9 cellular contexts compared by ENCODE assay signal in genomic region chr12:39145175-39145999, GRCh38.
DNase-seq lines count a peak whose midpoint lies in the region; ATAC-seq and TF ChIP-seq lines count a peak whose summit lies in the region.
"Had no signal": no experiment of that assay in that cellular context is flagged by ENCODE, and none has a peak within 500 bp of the region (broad histone marks: within the 10 kb centered on the region; RNA-seq: fewer than 3 reads in every experiment).

No MANE protein-coding gene starts in this region.

- H3K4me3 ChIP-seq in adrenal gland, result peak overlapping the region in 2 of 4 donors; percentile 41 to 78
- peak overlapping the region; percentile 73 for H3K4me3 ChIP-seq in iPS-20b (ENCODE audit: low read length)

- WGBS in adrenal gland, 4 donors, result 5 to 11% (median 8%) methylated on average over 20 to 70 of the region's 70 CpGs

- H3K9me3 ChIP-seq in adrenal gland (replicated peaks in 1 of 3) (no peaks in the 10 kb centered on the region), iPS-20b (ENCODE audit: insufficient read depth, low read depth, low read length) (peaks cover 7% of the 10 kb centered on the region; the same call in 1 of the 2 replicates)

- no peak overlapping the region for H3K27ac ChIP-seq in adrenal gland
- H3K27ac ChIP-seq in iPS-20b (ENCODE audit: low read length), result no peak overlapping the region

- no peaks in the 10 kb centered on the region for H3K36me3 ChIP-seq in adrenal gland (replicated peaks in 1 of 2)
- H3K36me3 ChIP-seq in iPS-20b (ENCODE audit: insufficient read depth, low read depth, low read length), result no peaks in the 10 kb centered on the region

- intact Hi-C loops in adrenal gland (cut with DNase I), result loop anchor here in 1 of 2 donors (5.0 kb wide), 1 partner anchor 127 kb away; no protein-coding TSS in a partner anchor

- TF ChIP-seq CTCF in adrenal gland (IDR thresholded peaks at IDR 0.05), result peak in 5 of 6 experiments; percentile 27 to 79 (median 74)

- peak; percentile 75 for DNase-seq in activated CD4-positive, alpha-beta T cell treated with anti-CD3 and anti-CD28 coated beads for 48 hours
- no peak for DNase-seq in activated CD4-positive, alpha-beta T cell treated with anti-CD3 and anti-CD28 coated beads, Interleukin-2, amount 50 U/mL, for 4 hours
- peak in 5 of 7 donors; percentile 38 to 82 (median 62) for DNase-seq in adrenal gland
- DNase-seq in stimulated activated CD4-positive, alpha-beta T cell treated with anti-CD3 and anti-CD28 coated beads, Interleukin-12 subunit alpha, Interleukin-12 subunit beta, amount 100 ng/mL, for 4 hours, result peak; percentile 17
- DNase-seq in SW480 (ENCODE audit: low spot score), result no peak
- DNase-seq in GOT3 (lab: John Stamatoyannopoulos, UW), result no peak
- DNase-seq: DND-41 had no signal

- peak overlapping the region; percentile 48; the same call in 1 of the 2 replicates for H3K9ac ChIP-seq in iPS-20b (ENCODE audit: low read depth, low read length)

- TF ChIP-seq POLR2A in adrenal gland (IDR thresholded peaks at IDR 0.05), result no peak

- ATAC-seq in HG03558 (IDR thresholded peaks at IDR 0.05; ENCODE audit: extremely low read depth, unreplicated experiment), result peak; percentile 62

- H3K4me1 ChIP-seq in adrenal gland (replicated peaks in 1 of 2) (peaks cover 4 to 9% of the 10 kb centered on the region in 2 donors), iPS-20b (ENCODE audit: insufficient read depth, low read length) (no peaks in the 10 kb centered on the region)

- H3K27me3 ChIP-seq in adrenal gland (peaks cover 36% of the 10 kb centered on the region), iPS-20b (ENCODE audit: insufficient read depth, low read length) (peaks cover 17% of the 10 kb centered on the region; the same call in 1 of the 2 replicates)

Comparison
In these comparisons a context has a peak if more than half of its experiments do, and no peak if none do; other contexts are left out.
1. DNase-seq: peak in activated CD4-positive, alpha-beta T cell treated with anti-CD3 and anti-CD28 coated beads for 48 hours (single experiment), adrenal gland (5 of 7) and stimulated activated CD4-positive, alpha-beta T cell treated with anti-CD3 and anti-CD28 coated beads, Interleukin-12 subunit alpha, Interleukin-12 subunit beta, amount 100 ng/mL, for 4 hours (single experiment); none in activated CD4-positive, alpha-beta T cell treated with anti-CD3 and anti-CD28 coated beads, Interleukin-2, amount 50 U/mL, for 4 hours (0 of 2), SW480 (single experiment) and GOT3 (single experiment).